2 cellular contexts compared by ENCODE assay signal in the genomic region with DNA sequence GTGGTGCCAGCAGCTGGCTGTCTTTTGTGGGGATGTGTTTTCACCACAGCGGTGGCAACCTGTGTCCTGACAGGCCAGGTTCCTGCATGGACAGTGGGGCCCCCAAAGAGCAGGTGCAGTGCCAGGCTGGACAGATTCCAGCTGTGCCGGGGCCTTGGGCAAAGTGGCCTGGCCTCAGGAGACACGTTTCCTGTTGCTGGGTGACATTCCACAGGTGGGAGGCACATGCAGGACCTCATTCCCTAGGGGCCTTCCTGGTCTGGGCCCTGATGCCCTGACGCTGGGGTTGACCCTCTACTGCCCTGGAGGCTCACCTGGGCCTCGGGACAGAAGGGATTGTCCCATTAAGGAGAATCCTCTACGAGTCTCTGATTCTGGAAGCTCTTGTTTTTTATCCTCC.
TF ChIP-seq lines count a peak whose summit lies in the region.

No MANE protein-coding gene starts in this region.

TF ChIP-seq in SK-N-SH, 30 proteins besides CTCF, POLR2A, EP300 and RAD21 (continued from another document):
- TF ChIP-seq, protein P1, sequence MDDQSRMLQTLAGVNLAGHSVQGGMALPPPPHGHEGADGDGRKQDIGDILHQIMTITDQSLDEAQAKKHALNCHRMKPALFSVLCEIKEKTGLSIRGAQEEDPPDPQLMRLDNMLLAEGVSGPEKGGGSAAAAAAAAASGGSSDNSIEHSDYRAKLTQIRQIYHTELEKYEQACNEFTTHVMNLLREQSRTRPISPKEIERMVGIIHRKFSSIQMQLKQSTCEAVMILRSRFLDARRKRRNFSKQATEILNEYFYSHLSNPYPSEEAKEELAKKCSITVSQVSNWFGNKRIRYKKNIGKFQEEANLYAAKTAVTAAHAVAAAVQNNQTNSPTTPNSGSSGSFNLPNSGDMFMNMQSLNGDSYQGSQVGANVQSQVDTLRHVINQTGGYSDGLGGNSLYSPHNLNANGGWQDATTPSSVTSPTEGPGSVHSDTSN (IDR thresholded peaks at IDR 0.05), result no peak
- TF ChIP-seq FOXM1 (IDR thresholded peaks at IDR 0.05; ENCODE audit: low read depth) (no peak), TCF12 (IDR thresholded peaks at IDR 0.05) (no peak), RFX5 (IDR thresholded peaks at IDR 0.05; ENCODE audit: low read length) (no peak), NRF1 (IDR thresholded peaks at IDR 0.05; ENCODE audit: low read depth, low read length) (no peak)

TF ChIP-seq in SK-N-SH treated with all-trans-retinoic acid at 6 μM for 48 hours, 23 proteins besides CTCF, POLR2A, EP300 and RAD21 (continued from another document):
- TF ChIP-seq, protein P2, sequence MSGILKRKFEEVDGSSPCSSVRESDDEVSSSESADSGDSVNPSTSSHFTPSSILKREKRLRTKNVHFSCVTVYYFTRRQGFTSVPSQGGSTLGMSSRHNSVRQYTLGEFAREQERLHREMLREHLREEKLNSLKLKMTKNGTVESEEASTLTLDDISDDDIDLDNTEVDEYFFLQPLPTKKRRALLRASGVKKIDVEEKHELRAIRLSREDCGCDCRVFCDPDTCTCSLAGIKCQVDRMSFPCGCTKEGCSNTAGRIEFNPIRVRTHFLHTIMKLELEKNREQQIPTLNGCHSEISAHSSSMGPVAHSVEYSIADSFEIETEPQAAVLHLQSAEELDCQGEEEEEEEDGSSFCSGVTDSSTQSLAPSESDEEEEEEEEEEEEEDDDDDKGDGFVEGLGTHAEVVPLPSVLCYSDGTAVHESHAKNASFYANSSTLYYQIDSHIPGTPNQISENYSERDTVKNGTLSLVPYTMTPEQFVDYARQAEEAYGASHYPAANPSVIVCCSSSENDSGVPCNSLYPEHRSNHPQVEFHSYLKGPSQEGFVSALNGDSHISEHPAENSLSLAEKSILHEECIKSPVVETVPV (CRISPR knock-in tag; IDR thresholded peaks at IDR 0.05), result no peak
- TF ChIP-seq TOX (CRISPR knock-in tag; IDR thresholded peaks at IDR 0.05; ENCODE audit: borderline replicate concordance) (no peak), ZC3H10 (CRISPR knock-in tag; IDR thresholded peaks at IDR 0.05) (no peak), OSR1 (CRISPR knock-in tag; IDR thresholded peaks at IDR 0.05) (no peak), ESRRG (CRISPR knock-in tag; IDR thresholded peaks at IDR 0.05) (no peak), ZNF70 (CRISPR knock-in tag; IDR thresholded peaks at IDR 0.05) (no peak), ZNF8 (CRISPR knock-in tag; IDR thresholded peaks at IDR 0.05) (no peak), GLIS3 (CRISPR knock-in tag; IDR thresholded peaks at IDR 0.05) (no peak)
- TF ChIP-seq, protein P3, sequence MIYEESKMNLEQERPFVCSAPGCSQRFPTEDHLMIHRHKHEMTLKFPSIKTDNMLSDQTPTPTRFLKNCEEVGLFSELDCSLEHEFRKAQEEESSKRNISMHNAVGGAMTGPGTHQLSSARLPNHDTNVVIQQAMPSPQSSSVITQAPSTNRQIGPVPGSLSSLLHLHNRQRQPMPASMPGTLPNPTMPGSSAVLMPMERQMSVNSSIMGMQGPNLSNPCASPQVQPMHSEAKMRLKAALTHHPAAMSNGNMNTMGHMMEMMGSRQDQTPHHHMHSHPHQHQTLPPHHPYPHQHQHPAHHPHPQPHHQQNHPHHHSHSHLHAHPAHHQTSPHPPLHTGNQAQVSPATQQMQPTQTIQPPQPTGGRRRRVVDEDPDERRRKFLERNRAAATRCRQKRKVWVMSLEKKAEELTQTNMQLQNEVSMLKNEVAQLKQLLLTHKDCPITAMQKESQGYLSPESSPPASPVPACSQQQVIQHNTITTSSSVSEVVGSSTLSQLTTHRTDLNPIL (CRISPR knock-in tag; IDR thresholded peaks at IDR 0.05; ENCODE audit: low read depth), result no peak
- TF ChIP-seq, protein P4, sequence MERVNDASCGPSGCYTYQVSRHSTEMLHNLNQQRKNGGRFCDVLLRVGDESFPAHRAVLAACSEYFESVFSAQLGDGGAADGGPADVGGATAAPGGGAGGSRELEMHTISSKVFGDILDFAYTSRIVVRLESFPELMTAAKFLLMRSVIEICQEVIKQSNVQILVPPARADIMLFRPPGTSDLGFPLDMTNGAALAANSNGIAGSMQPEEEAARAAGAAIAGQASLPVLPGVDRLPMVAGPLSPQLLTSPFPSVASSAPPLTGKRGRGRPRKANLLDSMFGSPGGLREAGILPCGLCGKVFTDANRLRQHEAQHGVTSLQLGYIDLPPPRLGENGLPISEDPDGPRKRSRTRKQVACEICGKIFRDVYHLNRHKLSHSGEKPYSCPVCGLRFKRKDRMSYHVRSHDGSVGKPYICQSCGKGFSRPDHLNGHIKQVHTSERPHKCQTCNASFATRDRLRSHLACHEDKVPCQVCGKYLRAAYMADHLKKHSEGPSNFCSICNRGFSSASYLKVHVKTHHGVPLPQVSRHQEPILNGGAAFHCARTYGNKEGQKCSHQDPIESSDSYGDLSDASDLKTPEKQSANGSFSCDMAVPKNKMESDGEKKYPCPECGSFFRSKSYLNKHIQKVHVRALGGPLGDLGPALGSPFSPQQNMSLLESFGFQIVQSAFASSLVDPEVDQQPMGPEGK (CRISPR knock-in tag; IDR thresholded peaks at IDR 0.05; ENCODE audit: borderline replicate concordance), result no peak
